ENCODE assay signal across 8 cellular contexts in the genomic region with DNA sequence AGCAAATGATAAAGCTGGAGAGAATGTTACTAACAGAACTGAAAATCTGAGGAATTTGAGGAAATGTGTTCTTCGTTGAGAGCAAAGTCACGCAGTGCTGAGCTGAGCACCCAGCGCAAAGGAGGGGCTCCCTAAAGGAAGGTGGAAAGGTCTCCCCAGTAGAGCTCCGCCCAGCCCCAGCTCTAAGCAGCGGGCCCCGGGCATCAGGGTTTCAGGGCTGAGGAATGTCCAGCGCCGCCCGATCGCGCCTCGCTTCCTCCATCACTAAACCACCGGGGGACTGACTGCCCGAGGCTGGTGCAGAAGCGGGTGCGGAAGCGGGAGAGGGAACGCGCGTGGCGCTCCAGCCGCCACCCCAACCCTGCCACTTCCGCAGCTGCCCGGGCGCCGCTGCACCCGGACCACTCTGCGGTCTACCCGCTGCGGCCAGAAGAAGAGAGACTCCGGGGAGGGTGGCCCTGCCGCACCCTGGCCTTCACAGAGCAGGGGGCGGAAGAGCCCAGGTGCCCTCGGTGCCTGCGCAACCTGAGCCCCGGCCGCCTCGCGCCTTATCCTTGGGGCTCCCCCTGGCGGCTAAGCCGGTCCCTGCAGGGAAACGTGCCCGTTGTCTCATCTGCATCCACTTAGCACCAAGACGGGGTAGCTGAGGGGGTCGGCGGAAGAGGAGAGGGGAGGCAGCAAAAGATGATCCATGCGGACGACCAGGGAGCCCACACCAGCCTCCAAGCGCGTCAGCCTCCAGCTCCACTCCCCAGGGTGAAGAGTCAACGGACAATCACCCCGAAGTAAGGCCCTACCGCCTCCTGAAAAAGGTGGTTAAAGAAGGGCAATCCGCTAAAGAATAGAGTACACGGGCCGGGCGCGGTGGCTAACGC. TPM values are rescaled to one million over a fixed set of nuclear protein-coding genes. Genes with fewer than 3 reads are reported as not detected.
DNase-seq lines count a peak whose midpoint lies in the region; ATAC-seq and TF ChIP-seq lines count a peak whose summit lies in the region.

No MANE protein-coding gene starts in this region.

- H3K4me1 Mint-ChIP-seq in activated CD4-positive, alpha-beta T cell treated with anti-CD3 and anti-CD28 coated beads, Interleukin-2, amount 10 ng/mL, durations not matched to agents 7 days and 5 days = peaks cover 35% of the 10 kb centered on the region

- H3K27ac ChIP-seq in liver (ENCODE audit: low read depth in 1 of 2, low read length in 2 of 2) = peak overlapping the region in 1 of 2 donors; percentile 13

- peaks cover 6% of the 10 kb centered on the region for H3K27me3 Mint-ChIP-seq in activated CD4-positive, alpha-beta T cell treated with anti-CD3 and anti-CD28 coated beads, Interleukin-2, amount 10 ng/mL, durations not matched to agents 7 days and 5 days

- peak; percentile 70 to 82 for TF ChIP-seq RAD21 in liver (IDR thresholded peaks at IDR 0.05)

- H3K36me3 ChIP-seq in liver (ENCODE audit: control insufficient read depth in 4 of 4, insufficient read depth in 3 of 4, low read depth in 1 of 4, low read length in 3 of 4) = no peaks in the 10 kb centered on the region

- no peaks in the 10 kb centered on the region for H3K36me3 Mint-ChIP-seq in activated CD4-positive, alpha-beta T cell treated with anti-CD3 and anti-CD28 coated beads, Interleukin-2, amount 10 ng/mL, durations not matched to agents 7 days and 5 days (ENCODE audit: low read depth)

- H3K4me1 ChIP-seq in liver (ENCODE audit: control insufficient read depth in 4 of 4, insufficient read depth in 4 of 4, low read length in 3 of 4) = peaks cover 0 to 11% (median 5%) of the 10 kb centered on the region in 4 donors

- ATAC-seq in GM18498 (IDR thresholded peaks at IDR 0.05; ENCODE audit: unreplicated experiment) (peak; percentile 78), HG03095 (IDR thresholded peaks at IDR 0.05; ENCODE audit: unreplicated experiment) (peak; percentile 72)

- peak; percentile 83 for TF ChIP-seq CTCF in liver (IDR thresholded peaks at IDR 0.05; ENCODE audit: low read depth, low read length, missing input control)

- 4% methylated on average over 59 of the region's 59 CpGs for WGBS in liver

- H3K9ac ChIP-seq in liver (ENCODE audit: low read depth in 1 of 2, low read length in 2 of 2) = no peak overlapping the region

- CTCF ChIA-PET in activated CD4-positive, alpha-beta T cell treated with anti-CD3 and anti-CD28 coated beads, Interleukin-2, amount 10 ng/mL, durations not matched to agents 7 days and 5 days (lab: Charles Lee) = interaction anchor here (0.5 to 4.2 kb wide), 42 partner anchors 8 to 841 kb away, joined by 3 to 38 read pairs (median 5); a partner anchor contains a TSS

- H3K27me3 ChIP-seq in liver (ENCODE audit: control insufficient read depth in 4 of 4, insufficient read depth in 4 of 4, low read length in 3 of 4) = peaks cover 0 to 4% (median 1%) of the 10 kb centered on the region in 4 donors

- H3K9me3 Mint-ChIP-seq in activated CD4-positive, alpha-beta T cell treated with anti-CD3 and anti-CD28 coated beads, Interleukin-2, amount 10 ng/mL, durations not matched to agents 7 days and 5 days = no peaks in the 10 kb centered on the region

- peak overlapping the region; percentile 35 to 58 (median 54) for H3K4me3 ChIP-seq in liver (ENCODE audit: low read depth in 1 of 3, low read length in 3 of 3)

- no peaks in the 10 kb centered on the region for H3K9me3 ChIP-seq in liver (ENCODE audit: control insufficient read depth in 4 of 4, low read length in 3 of 4)

- peak overlapping the region; percentile 94 for H3K27ac Mint-ChIP-seq in activated CD4-positive, alpha-beta T cell treated with anti-CD3 and anti-CD28 coated beads, Interleukin-2, amount 10 ng/mL, durations not matched to agents 7 days and 5 days

- POLR2A ChIA-PET in activated CD4-positive, alpha-beta T cell treated with anti-CD3 and anti-CD28 coated beads, Interleukin-2, amount 10 ng/mL, durations not matched to agents 7 days and 5 days (lab: Charles Lee) = interaction anchor here (0.9 to 1.0 kb wide), 2 partner anchors 77 to 133 kb away, joined by 4 to 7 read pairs; a partner anchor contains a TSS

- peak overlapping the region; percentile 75 for H3K4me3 Mint-ChIP-seq in activated CD4-positive, alpha-beta T cell treated with anti-CD3 and anti-CD28 coated beads, Interleukin-2, amount 10 ng/mL, durations not matched to agents 7 days and 5 days

- peak; percentile 72 for DNase-seq in 8988T
- peak; percentile 23 for DNase-seq in NCI-H345 treated with DMSO at 0.1 percent for 48 hours (lab: John Stamatoyannopoulos, UW; ENCODE audit: unreplicated experiment)
- peak; percentile 92 for DNase-seq in activated CD4-positive, alpha-beta T cell treated with anti-CD3 and anti-CD28 coated beads, Interleukin-2, amount 10 ng/mL, durations not matched to agents 7 days and 5 days
- peak; percentile 67 for DNase-seq in dedifferentiated amniotic fluid mesenchymal stem cell (ENCODE audit: extremely low spot score)
- DNase-seq in stimulated activated CD4-positive, alpha-beta T cell treated with anti-CD3 and anti-CD28 coated beads, Interleukin-4, amount 100 ng/mL, for 1 hour = peak; percentile 96

TF ChIP-seq in liver, 16 proteins besides CTCF, POLR2A, EP300 and RAD21 (continues in another document):
- no peak for TF ChIP-seq HNF4A (conservative IDR thresholded peaks at IDR 0.05)
- TF ChIP-seq, protein P1, sequence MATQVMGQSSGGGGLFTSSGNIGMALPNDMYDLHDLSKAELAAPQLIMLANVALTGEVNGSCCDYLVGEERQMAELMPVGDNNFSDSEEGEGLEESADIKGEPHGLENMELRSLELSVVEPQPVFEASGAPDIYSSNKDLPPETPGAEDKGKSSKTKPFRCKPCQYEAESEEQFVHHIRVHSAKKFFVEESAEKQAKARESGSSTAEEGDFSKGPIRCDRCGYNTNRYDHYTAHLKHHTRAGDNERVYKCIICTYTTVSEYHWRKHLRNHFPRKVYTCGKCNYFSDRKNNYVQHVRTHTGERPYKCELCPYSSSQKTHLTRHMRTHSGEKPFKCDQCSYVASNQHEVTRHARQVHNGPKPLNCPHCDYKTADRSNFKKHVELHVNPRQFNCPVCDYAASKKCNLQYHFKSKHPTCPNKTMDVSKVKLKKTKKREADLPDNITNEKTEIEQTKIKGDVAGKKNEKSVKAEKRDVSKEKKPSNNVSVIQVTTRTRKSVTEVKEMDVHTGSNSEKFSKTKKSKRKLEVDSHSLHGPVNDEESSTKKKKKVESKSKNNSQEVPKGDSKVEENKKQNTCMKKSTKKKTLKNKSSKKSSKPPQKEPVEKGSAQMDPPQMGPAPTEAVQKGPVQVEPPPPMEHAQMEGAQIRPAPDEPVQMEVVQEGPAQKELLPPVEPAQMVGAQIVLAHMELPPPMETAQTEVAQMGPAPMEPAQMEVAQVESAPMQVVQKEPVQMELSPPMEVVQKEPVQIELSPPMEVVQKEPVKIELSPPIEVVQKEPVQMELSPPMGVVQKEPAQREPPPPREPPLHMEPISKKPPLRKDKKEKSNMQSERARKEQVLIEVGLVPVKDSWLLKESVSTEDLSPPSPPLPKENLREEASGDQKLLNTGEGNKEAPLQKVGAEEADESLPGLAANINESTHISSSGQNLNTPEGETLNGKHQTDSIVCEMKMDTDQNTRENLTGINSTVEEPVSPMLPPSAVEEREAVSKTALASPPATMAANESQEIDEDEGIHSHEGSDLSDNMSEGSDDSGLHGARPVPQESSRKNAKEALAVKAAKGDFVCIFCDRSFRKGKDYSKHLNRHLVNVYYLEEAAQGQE (IDR thresholded peaks at IDR 0.05) = no peak
- TF ChIP-seq SP1 (IDR thresholded peaks at IDR 0.05) = no peak
- TF ChIP-seq YY1 (IDR thresholded peaks at IDR 0.05) = no peak
- TF ChIP-seq RXRA (IDR thresholded peaks at IDR 0.05) = no peak
- TF ChIP-seq, protein P2, sequence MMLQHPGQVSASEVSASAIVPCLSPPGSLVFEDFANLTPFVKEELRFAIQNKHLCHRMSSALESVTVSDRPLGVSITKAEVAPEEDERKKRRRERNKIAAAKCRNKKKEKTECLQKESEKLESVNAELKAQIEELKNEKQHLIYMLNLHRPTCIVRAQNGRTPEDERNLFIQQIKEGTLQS (IDR thresholded peaks at IDR 0.05) = no peak
- TF ChIP-seq HNF4G (IDR thresholded peaks at IDR 0.05) = no peak
- no peak for TF ChIP-seq EGR1 (IDR thresholded peaks at IDR 0.05; ENCODE audit: low read depth in 2 of 2)
- no peak for TF ChIP-seq FOXA2 (IDR thresholded peaks at IDR 0.05)
- TF ChIP-seq, protein P3, sequence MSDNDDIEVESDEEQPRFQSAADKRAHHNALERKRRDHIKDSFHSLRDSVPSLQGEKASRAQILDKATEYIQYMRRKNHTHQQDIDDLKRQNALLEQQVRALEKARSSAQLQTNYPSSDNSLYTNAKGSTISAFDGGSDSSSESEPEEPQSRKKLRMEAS (IDR thresholded peaks at IDR 0.05) = no peak
- TF ChIP-seq, protein P4, sequence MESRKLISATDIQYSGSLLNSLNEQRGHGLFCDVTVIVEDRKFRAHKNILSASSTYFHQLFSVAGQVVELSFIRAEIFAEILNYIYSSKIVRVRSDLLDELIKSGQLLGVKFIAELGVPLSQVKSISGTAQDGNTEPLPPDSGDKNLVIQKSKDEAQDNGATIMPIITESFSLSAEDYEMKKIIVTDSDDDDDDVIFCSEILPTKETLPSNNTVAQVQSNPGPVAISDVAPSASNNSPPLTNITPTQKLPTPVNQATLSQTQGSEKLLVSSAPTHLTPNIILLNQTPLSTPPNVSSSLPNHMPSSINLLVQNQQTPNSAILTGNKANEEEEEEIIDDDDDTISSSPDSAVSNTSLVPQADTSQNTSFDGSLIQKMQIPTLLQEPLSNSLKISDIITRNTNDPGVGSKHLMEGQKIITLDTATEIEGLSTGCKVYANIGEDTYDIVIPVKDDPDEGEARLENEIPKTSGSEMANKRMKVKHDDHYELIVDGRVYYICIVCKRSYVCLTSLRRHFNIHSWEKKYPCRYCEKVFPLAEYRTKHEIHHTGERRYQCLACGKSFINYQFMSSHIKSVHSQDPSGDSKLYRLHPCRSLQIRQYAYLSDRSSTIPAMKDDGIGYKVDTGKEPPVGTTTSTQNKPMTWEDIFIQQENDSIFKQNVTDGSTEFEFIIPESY (IDR thresholded peaks at IDR 0.05) = no peak
- no peak for TF ChIP-seq JUND (IDR thresholded peaks at IDR 0.05)

RNA-seq across cellular contexts. Expression of a gene that starts 12.4 kb away (rescaled TPM):
- total RNA-seq in activated CD4-positive, alpha-beta T cell treated with anti-CD3 and anti-CD28 coated beads, Interleukin-2, amount 10 ng/mL, durations not matched to agents 7 days and 5 days = not detected
- under 1 TPM in 1 of 2 donors, not detected in 1; 0.09 TPM for total RNA-seq in liver
- polyA plus RNA-seq in liver = under 1 TPM in 1 of 2 donors, not detected in 1; 0.14 TPM

RNA-seq across cellular contexts. Expression of a gene that starts 48.8 kb away (rescaled TPM):
- not detected for total RNA-seq in activated CD4-positive, alpha-beta T cell treated with anti-CD3 and anti-CD28 coated beads, Interleukin-2, amount 10 ng/mL, durations not matched to agents 7 days and 5 days
- total RNA-seq in liver = 1 to 10 TPM in 1 of 2 donors, under 1 TPM in 1; 0.92 to 1.0 TPM
- polyA plus RNA-seq in liver = under 1 TPM; 0.16 to 0.19 TPM

RNA-seq across cellular contexts. Expression of a gene that starts 58.0 kb away (rescaled TPM):
- 10 to 100 TPM; 74.3 to 77.4 TPM for total RNA-seq in activated CD4-positive, alpha-beta T cell treated with anti-CD3 and anti-CD28 coated beads, Interleukin-2, amount 10 ng/mL, durations not matched to agents 7 days and 5 days
- total RNA-seq in liver = 10 to 100 TPM; 10.5 to 12.0 TPM
- polyA plus RNA-seq in liver = 1 to 10 TPM; 2.2 to 6.7 TPM

RNA-seq across cellular contexts. Expression of a gene that starts 58.3 kb away (rescaled TPM):
- 100 to 1,000 TPM; 235 to 251 TPM for total RNA-seq in activated CD4-positive, alpha-beta T cell treated with anti-CD3 and anti-CD28 coated beads, Interleukin-2, amount 10 ng/mL, durations not matched to agents 7 days and 5 days
- 10 to 100 TPM; 15.9 to 18.4 TPM for total RNA-seq in liver
- 10 to 100 TPM; 95.9 to 96.9 TPM for polyA plus RNA-seq in liver

Comparison
In these comparisons a context has a peak if more than half of its experiments do, and no peak if none do; other contexts are left out.
1. DNase-seq: peak in every context shown above with its lines; median percentile 96 in stimulated activated CD4-positive, alpha-beta T cell treated with anti-CD3 and anti-CD28 coated beads, Interleukin-4, amount 100 ng/mL, for 1 hour; 92 in activated CD4-positive, alpha-beta T cell treated with anti-CD3 and anti-CD28 coated beads, Interleukin-2, amount 10 ng/mL, durations not matched to agents 7 days and 5 days; 72 in 8988T; 67 in dedifferentiated amniotic fluid mesenchymal stem cell; 23 in NCI-H345 treated with DMSO at 0.1 percent for 48 hours.
2. RNA of a gene that starts 58.0 kb away (total RNA-seq): 74.3 to 77.4 TPM in activated CD4-positive, alpha-beta T cell treated with anti-CD3 and anti-CD28 coated beads, Interleukin-2, amount 10 ng/mL, durations not matched to agents 7 days and 5 days; 10.5 to 12.0 TPM in liver; every median in the first group is over 4 times any median in the second.